Comparison of ENCODE assay signal across 19 cellular contexts in the genomic region with DNA sequence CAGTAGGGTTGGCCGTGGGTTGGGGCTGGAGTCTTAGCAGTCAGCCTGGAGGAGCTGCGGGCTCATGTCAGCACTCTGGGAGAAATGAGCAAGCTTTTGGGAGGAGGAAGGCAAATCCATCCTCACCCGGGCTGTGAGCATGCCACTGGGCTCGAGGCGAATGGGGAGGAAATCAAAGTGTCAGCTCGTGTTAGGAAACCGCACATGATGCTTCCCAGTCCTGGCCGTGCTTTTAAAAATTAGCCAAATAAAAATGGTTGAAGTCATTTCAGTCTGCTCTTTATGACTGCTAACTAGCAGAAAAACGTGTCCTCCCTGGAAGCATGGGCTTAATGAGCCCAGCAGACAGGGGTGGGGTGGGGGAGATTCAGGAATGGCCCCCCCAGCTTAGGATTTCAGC.
DNase-seq lines count a peak whose midpoint lies in the region; ATAC-seq and TF ChIP-seq lines count a peak whose summit lies in the region.
"Had no signal": no experiment of that assay in that cellular context is flagged by ENCODE, and none has a peak within 500 bp of the region (broad histone marks: within the 10 kb centered on the region; RNA-seq: fewer than 3 reads in every experiment).

No MANE protein-coding gene starts in this region.

- H3K9me3 ChIP-seq in spleen, result no peaks in the 10 kb centered on the region
- H3K9me3 ChIP-seq: gastroesophageal sphincter, right lobe of liver, tibial artery had no signal

- no peaks in the 10 kb centered on the region for H3K27me3 ChIP-seq in spleen (replicated peaks in 1 of 7)
- H3K27me3 ChIP-seq: cardiac muscle cell, gastroesophageal sphincter, right lobe of liver, tibial artery had no signal

- no peak for ATAC-seq in HG02885 (IDR thresholded peaks at IDR 0.05; ENCODE audit: poor library complexity, unreplicated experiment)
- ATAC-seq: activated T-cell treated with anti-CD3 and anti-CD28 coated beads, Interleukin-2, amount 50 U/mL, for 4 hours; gastroesophageal sphincter; right lobe of liver had no signal

- H3K36me3 ChIP-seq in spleen, result peaks cover 0 to 53% (median 8%) of the 10 kb centered on the region in 6 donors
- H3K36me3 ChIP-seq: gastroesophageal sphincter, tibial artery had no signal

- H3K9me3 Mint-ChIP-seq in activated T-helper 1 cell treated with anti-CD3 and anti-CD28 coated beads, Interleukin-12 subunit alpha, Interleukin-12 subunit beta, Interleukin-2, Interleukin-4 antibody, amounts not matched to agents 30 ng/mL and 10 ng/mL and 1 ng/mL, durations not matched to agents 14 hours and 24 hours and 36 hours, result no peaks in the 10 kb centered on the region
- no peaks in the 10 kb centered on the region for H3K9me3 Mint-ChIP-seq in activated CD4-positive, alpha-beta T cell treated with anti-CD3 and anti-CD28 coated beads, Interleukin-2, amount 10 ng/mL, durations not matched to agents 7 days and 5 days
- H3K9me3 Mint-ChIP-seq: activated T-cell treated with anti-CD3 and anti-CD28 coated beads, Interleukin-2, amount 50 U/mL, for 4 hours had no signal

- peak overlapping the region; percentile 15 for H3K27ac Mint-ChIP-seq in activated T-helper 1 cell treated with anti-CD3 and anti-CD28 coated beads, Interleukin-12 subunit alpha, Interleukin-12 subunit beta, Interleukin-2, Interleukin-4 antibody, amounts not matched to agents 30 ng/mL and 10 ng/mL and 1 ng/mL, durations not matched to agents 14 hours and 24 hours and 36 hours
- no peak overlapping the region for H3K27ac Mint-ChIP-seq in activated CD4-positive, alpha-beta T cell treated with anti-CD3 and anti-CD28 coated beads, Interleukin-2, amount 10 ng/mL, durations not matched to agents 7 days and 5 days

- intact Hi-C loops in activated T-helper 1 cell treated with anti-CD3 and anti-CD28 coated beads, Interleukin-12 subunit alpha, Interleukin-12 subunit beta, Interleukin-2, Interleukin-4 antibody, amounts not matched to agents 30 ng/mL and 10 ng/mL and 1 ng/mL, durations not matched to agents 14 hours and 24 hours and 36 hours (cut with micrococcal nuclease), result no loop called here
- intact Hi-C loops in spleen (cut with DNase I; ENCODE audit: low total_unique reads), result no loop called here

- 71 to 88% (median 80%) methylated on average over 9 of the region's 9 CpGs for WGBS in spleen, 5 donors

- POLR2A ChIA-PET in activated CD4-positive, alpha-beta T cell treated with anti-CD3 and anti-CD28 coated beads, Interleukin-2, amount 10 ng/mL, durations not matched to agents 7 days and 5 days (lab: Charles Lee), result no interaction called here

- CTCF ChIA-PET in activated CD4-positive, alpha-beta T cell treated with anti-CD3 and anti-CD28 coated beads, Interleukin-2, amount 10 ng/mL, durations not matched to agents 7 days and 5 days (lab: Charles Lee), result interaction anchor here (0.6 kb wide), 1 partner anchor 378 kb away, joined by 5 read pairs; no protein-coding TSS in a partner anchor

- H3K27ac ChIP-seq in spleen, result no peak overlapping the region
- H3K27ac ChIP-seq: cardiac muscle cell, gastroesophageal sphincter, right lobe of liver, tibial artery had no signal

- H3K4me3 Mint-ChIP-seq in activated T-helper 1 cell treated with anti-CD3 and anti-CD28 coated beads, Interleukin-12 subunit alpha, Interleukin-12 subunit beta, Interleukin-2, Interleukin-4 antibody, amounts not matched to agents 30 ng/mL and 10 ng/mL and 1 ng/mL, durations not matched to agents 14 hours and 24 hours and 36 hours, result no peak overlapping the region
- no peak overlapping the region for H3K4me3 Mint-ChIP-seq in activated CD4-positive, alpha-beta T cell treated with anti-CD3 and anti-CD28 coated beads, Interleukin-2, amount 10 ng/mL, durations not matched to agents 7 days and 5 days
- H3K4me3 Mint-ChIP-seq: activated T-cell treated with anti-CD3 and anti-CD28 coated beads, Interleukin-2, amount 50 U/mL, for 4 hours had no signal

- TF ChIP-seq POLR2A in spleen (IDR thresholded peaks at IDR 0.05), result no peak

- H3K4me1 ChIP-seq in spleen, result peaks cover 6 to 76% (median 30%) of the 10 kb centered on the region in 6 donors

- DNase-seq in EH (ENCODE audit: low read depth) (peak; percentile 89), islet precursor cell (peak; percentile 37), spleen (peak; percentile 39), mucosa of gallbladder (ENCODE audit: low spot score) (no peak), hepatic stellate cell (ENCODE audit: low spot score) (no peak)
- DNase-seq in activated T-helper 1 cell treated with anti-CD3 and anti-CD28 coated beads, Interleukin-12 subunit alpha, Interleukin-12 subunit beta, Interleukin-2, Interleukin-4 antibody, amounts not matched to agents 30 ng/mL and 10 ng/mL and 1 ng/mL, durations not matched to agents 14 hours and 24 hours and 36 hours (ENCODE audit: low spot score), result no peak
- DNase-seq in activated CD4-positive, alpha-beta T cell treated with anti-CD3 and anti-CD28 coated beads, Interleukin-2, amount 10 ng/mL, durations not matched to agents 7 days and 5 days, result no peak
- DNase-seq: activated CD4-positive, alpha-beta T cell treated with anti-CD3 and anti-CD28 coated beads for 4 hours; activated T-cell treated with anti-CD3 and anti-CD28 coated beads, Interleukin-2, amount 50 U/mL, for 4 hours; GDM1; right lobe of liver; SHP77 treated with DMSO at 0.1 percent for 48 hours; stimulated activated CD4-positive, alpha-beta T cell treated with anti-CD3 and anti-CD28 coated beads, Interleukin-2, amount 100 ng/mL, for 48 hours; stimulated activated CD8-positive, alpha-beta memory T cell treated with anti-CD3 and anti-CD28 coated beads, Interleukin-4, amount 100 ng/mL, for 48 hours; tibial artery had no signal

- no peak for TF ChIP-seq CTCF in spleen (IDR thresholded peaks at IDR 0.05 in 8 of 11, conservative IDR thresholded peaks at IDR 0.05 in 3 of 11)

- H3K4me1 Mint-ChIP-seq in activated T-helper 1 cell treated with anti-CD3 and anti-CD28 coated beads, Interleukin-12 subunit alpha, Interleukin-12 subunit beta, Interleukin-2, Interleukin-4 antibody, amounts not matched to agents 30 ng/mL and 10 ng/mL and 1 ng/mL, durations not matched to agents 14 hours and 24 hours and 36 hours (ENCODE audit: low read depth), result peaks cover 49% of the 10 kb centered on the region
- peaks cover 28% of the 10 kb centered on the region for H3K4me1 Mint-ChIP-seq in activated CD4-positive, alpha-beta T cell treated with anti-CD3 and anti-CD28 coated beads, Interleukin-2, amount 10 ng/mL, durations not matched to agents 7 days and 5 days

- H3K27me3 Mint-ChIP-seq in activated T-helper 1 cell treated with anti-CD3 and anti-CD28 coated beads, Interleukin-12 subunit alpha, Interleukin-12 subunit beta, Interleukin-2, Interleukin-4 antibody, amounts not matched to agents 30 ng/mL and 10 ng/mL and 1 ng/mL, durations not matched to agents 14 hours and 24 hours and 36 hours (ENCODE audit: insufficient read depth), result no peaks in the 10 kb centered on the region
- H3K27me3 Mint-ChIP-seq in activated CD4-positive, alpha-beta T cell treated with anti-CD3 and anti-CD28 coated beads, Interleukin-2, amount 10 ng/mL, durations not matched to agents 7 days and 5 days, result no peaks in the 10 kb centered on the region

- no peak overlapping the region for H3K4me3 ChIP-seq in spleen
- H3K4me3 ChIP-seq: cardiac muscle cell, gastroesophageal sphincter, lung, right lobe of liver, tibial artery had no signal

- H3K36me3 Mint-ChIP-seq in activated T-helper 1 cell treated with anti-CD3 and anti-CD28 coated beads, Interleukin-12 subunit alpha, Interleukin-12 subunit beta, Interleukin-2, Interleukin-4 antibody, amounts not matched to agents 30 ng/mL and 10 ng/mL and 1 ng/mL, durations not matched to agents 14 hours and 24 hours and 36 hours (ENCODE audit: low read depth), result peaks cover 42% of the 10 kb centered on the region
- H3K36me3 Mint-ChIP-seq in activated CD4-positive, alpha-beta T cell treated with anti-CD3 and anti-CD28 coated beads, Interleukin-2, amount 10 ng/mL, durations not matched to agents 7 days and 5 days (ENCODE audit: low read depth), result peaks cover 59% of the 10 kb centered on the region

Comparison
In these comparisons a context has a peak if more than half of its experiments do, and no peak if none do; other contexts are left out.
1. DNase-seq: peak in EH (single experiment), islet precursor cell (single experiment) and spleen (single experiment); none in activated T-helper 1 cell treated with anti-CD3 and anti-CD28 coated beads, Interleukin-12 subunit alpha, Interleukin-12 subunit beta, Interleukin-2, Interleukin-4 antibody, amounts not matched to agents 30 ng/mL and 10 ng/mL and 1 ng/mL, durations not matched to agents 14 hours and 24 hours and 36 hours (single experiment), activated CD4-positive, alpha-beta T cell treated with anti-CD3 and anti-CD28 coated beads, Interleukin-2, amount 10 ng/mL, durations not matched to agents 7 days and 5 days (single experiment), mucosa of gallbladder (single experiment) and hepatic stellate cell (single experiment).